In genomic region chr10:89900554-89900953, GRCh38 we compare ENCODE assay signal across 30 cellular contexts.
"Had no signal": no experiment of that assay in that cellular context is flagged by ENCODE, and none has a peak within 500 bp of the region (broad histone marks: within the 10 kb centered on the region; RNA-seq: fewer than 3 reads in every experiment).

No MANE protein-coding gene starts in this region.

- H3K4me1 ChIP-seq: adrenal gland, body of pancreas, esophagus muscularis mucosa, gastrocnemius medialis, heart left ventricle had no signal

- ATAC-seq: activated naive CD8-positive, alpha-beta T cell treated with anti-CD3 and anti-CD28 coated beads, Interleukin-2, amount 50 U/mL, for 24 hours; body of pancreas; effector memory CD8-positive, alpha-beta T cell; foreskin keratinocyte; gastrocnemius medialis; heart left ventricle had no signal

- H3K27ac ChIP-seq: adrenal gland, body of pancreas, esophagus muscularis mucosa, foreskin keratinocyte, gastrocnemius medialis, heart left ventricle, WERI-Rb-1 had no signal

- FAIRE-seq: colon had no signal

- H3K9me3 ChIP-seq: body of pancreas, esophagus muscularis mucosa, gastrocnemius medialis had no signal

- H3K4me3 ChIP-seq: adrenal gland, body of pancreas, esophagus muscularis mucosa, gastrocnemius medialis, heart left ventricle had no signal

- H3K27me3 ChIP-seq: adrenal gland, body of pancreas, esophagus muscularis mucosa, foreskin keratinocyte, gastrocnemius medialis had no signal

- DNase-seq: activated B cell treated with CpG ODN at 0.5 μM for 24 hours; activated CD4-positive, alpha-beta memory T cell treated with anti-CD3 and anti-CD28 coated beads, Interleukin-2, amount 10 ng/mL, durations not matched to agents 7 days and 5 days; activated CD4-positive, alpha-beta T cell treated with anti-CD3 and anti-CD28 coated beads, Interleukin-2, amount 10 ng/mL, durations not matched to agents 24 days and 14 days; activated CD8-positive, alpha-beta memory T cell treated with anti-CD3 and anti-CD28 coated beads, Interleukin-2, amount 50 U/mL, for 48 hours; activated effector memory CD4-positive, alpha-beta T cell treated with Interleukin-2 at 50 U/mL for 16 hours; activated gamma-delta T cell treated with Interleukin-2 at 50 U/mL for 16 hours; activated naive CD4-positive, alpha-beta T cell treated with Interleukin-2 at 50 U/mL for 16 hours; activated naive CD8-positive, alpha-beta T cell treated with anti-CD3 and anti-CD28 coated beads for 36 hours; activated naive CD8-positive, alpha-beta T cell treated with anti-CD3 and anti-CD28 coated beads, Interleukin-2, amount 50 U/mL, for 24 hours; activated T-cell treated with anti-CD3 and anti-CD28 coated beads for 4 hours; activated T-cell treated with anti-CD3 and anti-CD28 coated beads, Interleukin-2, amount 50 U/mL, for 24 hours; activated T-cell treated with anti-CD3 and anti-CD28 coated beads, Interleukin-2, amount 50 U/mL, for 72 hours; adrenal gland; amygdala; aorta; body of pancreas; caudate nucleus; cortex of kidney; dermis blood vessel endothelial cell; effector CD4-positive, alpha-beta T cell; effector memory CD8-positive, alpha-beta T cell; erythroblast; foreskin keratinocyte; gastrocnemius medialis; glutamatergic neuron; heart left ventricle; T1000; WERI-Rb-1 had no signal

- H3K36me3 ChIP-seq: adrenal gland, esophagus muscularis mucosa, gastrocnemius medialis, heart left ventricle, WERI-Rb-1 had no signal
